In genomic region chr14:23109769-23110168, GRCh38 we compare ENCODE assay signal across 1 cellular context.
A peak's percentile ranks its signal among the peaks of the same experiment; 100 is the strongest.
TF ChIP-seq lines count a peak whose summit lies in the region.

No MANE protein-coding gene starts in this region.

TF ChIP-seq in HEK293, 187 proteins besides CTCF, POLR2A, EP300 and RAD21:
- TF ChIP-seq ZNF513 (tag by site-specific recombination; IDR thresholded peaks at IDR 0.05) (peak; percentile 75; the same call in 1 of the 2 replicates), ZNF366 (tag by site-specific recombination; conservative IDR thresholded peaks at IDR 0.05) (peak; percentile 65), ZFP37 (tag by site-specific recombination; IDR thresholded peaks at IDR 0.05) (no peak), ZEB2 (tag by site-specific recombination; IDR thresholded peaks at IDR 0.05) (peak; percentile 49)
